In the genomic region with DNA sequence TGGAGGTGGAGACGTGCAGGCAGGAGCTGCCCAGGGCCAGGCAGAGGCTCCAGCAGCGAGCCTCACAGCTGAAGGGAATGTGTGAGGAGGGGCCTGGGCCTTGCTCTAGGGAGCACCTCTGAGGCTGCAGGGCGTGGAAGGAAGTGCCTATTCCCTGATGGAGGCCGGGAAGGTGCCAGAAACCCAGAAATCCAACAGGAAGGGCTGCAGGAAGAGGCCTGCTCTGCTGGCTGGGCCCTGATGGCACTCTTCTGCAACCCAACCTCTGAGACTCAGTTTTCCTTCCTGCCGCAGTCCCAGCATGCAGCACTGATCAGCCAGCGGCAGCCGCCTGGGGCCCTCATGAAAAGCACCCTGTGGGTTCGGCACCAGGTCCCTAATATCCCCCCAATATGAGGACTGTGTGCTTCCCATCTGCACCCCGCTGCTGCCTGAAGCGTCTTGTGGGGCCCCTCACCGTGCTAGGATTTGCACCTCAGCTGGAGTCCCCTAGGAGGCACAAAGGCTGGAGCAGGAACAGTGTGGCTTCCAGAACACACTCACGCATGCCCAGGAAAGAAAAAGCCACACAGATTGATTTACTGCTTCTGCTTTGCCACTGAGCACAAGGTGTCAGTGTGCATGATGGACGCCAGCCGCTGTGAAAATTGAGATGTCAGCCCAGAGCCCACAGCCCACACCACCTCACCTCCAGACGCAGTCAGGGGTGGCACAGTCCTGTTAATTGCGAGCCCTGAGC, we compare ENCODE assay signal across 1 cellular context.
A peak's percentile ranks its signal among the peaks of the same experiment; 100 is the strongest.
TF ChIP-seq lines count a peak whose summit lies in the region.

No MANE protein-coding gene starts in this region.

TF ChIP-seq in HepG2, 621 proteins besides CTCF, POLR2A, EP300 and RAD21:
- TF ChIP-seq ZNF263 (CRISPR knock-in tag; IDR thresholded peaks at IDR 0.05) (0 out of 2 replicates have a peak, but pooled peaks have one; percentile 25), NCOA5 (CRISPR knock-in tag; IDR thresholded peaks at IDR 0.05) (no peak)
